In genomic region chr1:84375965-84376910, GRCh38 we compare ENCODE assay signal across 26 cellular contexts. TPM values are rescaled to one million over a fixed set of nuclear protein-coding genes. Genes with fewer than 3 reads are reported as not detected.
A peak's percentile ranks its signal among the peaks of the same experiment; 100 is the strongest.
DNase-seq lines count a peak whose midpoint lies in the region; ATAC-seq and TF ChIP-seq lines count a peak whose summit lies in the region.
"Had no signal": no experiment of that assay in that cellular context is flagged by ENCODE, and none has a peak within 500 bp of the region (broad histone marks: within the 10 kb centered on the region; RNA-seq: fewer than 3 reads in every experiment).

No MANE protein-coding gene starts in this region.

- no peaks in the 10 kb centered on the region for H3K27me3 ChIP-seq in fibroblast of lung (ENCODE audit: control insufficient read depth, insufficient read depth, low read length)
- no peaks in the 10 kb centered on the region for H3K27me3 ChIP-seq in CD8-positive, alpha-beta memory T cell (ENCODE audit: insufficient read depth, low read length, poor library complexity, severe bottlenecking)
- H3K27me3 ChIP-seq: BLaER1 treated with 17β-estradiol and CSF1 and Interleukin-3, amounts not matched to agents 10 nM and 100 nM had no signal

- no peaks in the 10 kb centered on the region for H4K20me1 ChIP-seq in fibroblast of lung (ENCODE audit: control insufficient read depth, extremely low read depth, insufficient read depth, low read length)
- H4K20me1 ChIP-seq: BLaER1 treated with 17β-estradiol and CSF1 and Interleukin-3, amounts not matched to agents 10 nM and 100 nM had no signal

- no peak overlapping the region for H3K9ac ChIP-seq in fibroblast of lung (ENCODE audit: insufficient read depth, low read length)
- H3K9ac ChIP-seq: BLaER1 treated with 17β-estradiol and CSF1 and Interleukin-3, amounts not matched to agents 10 nM and 100 nM had no signal

- no peaks in the 10 kb centered on the region for H3K36me3 Mint-ChIP-seq in stimulated activated naive CD8-positive, alpha-beta T cell treated with anti-CD3 and anti-CD28 coated beads, Interleukin-15, Interleukin-2, amounts not matched to agents 100 ng/mL and 50 ng/mL, for 24 hours (ENCODE audit: low read depth)
- no peaks in the 10 kb centered on the region for H3K36me3 Mint-ChIP-seq in activated T-cell treated with anti-CD3 and anti-CD28 coated beads, Interleukin-2, amount 50 U/mL, for 24 hours (ENCODE audit: low read depth)
- no peaks in the 10 kb centered on the region for H3K36me3 Mint-ChIP-seq in activated CD4-positive, alpha-beta T cell treated with anti-CD3 and anti-CD28 coated beads, Interleukin-2, amount 10 ng/mL, durations not matched to agents 7 days and 5 days (ENCODE audit: low read depth)
- no peaks in the 10 kb centered on the region for H3K36me3 Mint-ChIP-seq in CD8-positive, alpha-beta memory T cell
- H3K36me3 Mint-ChIP-seq in chondrocyte (ENCODE audit: low read depth), result no peaks in the 10 kb centered on the region

- TF ChIP-seq CTCF in fibroblast of lung (conservative IDR thresholded peaks at IDR 0.05 in 1 of 2, IDR thresholded peaks at IDR 0.05 in 1 of 2; ENCODE audit: low read depth in 1 of 2, low read length in 2 of 2), result no peak
- TF ChIP-seq CTCF in chondrocyte (IDR thresholded peaks at IDR 0.05), result no peak

- no peaks in the 10 kb centered on the region for H3K79me2 ChIP-seq in fibroblast of lung (ENCODE audit: control insufficient read depth, insufficient read depth, low read length)

- intact Hi-C loops in sciatic nerve (cut with DNase I), result no loop called here

- no peak for DNase-seq in stimulated activated naive CD8-positive, alpha-beta T cell treated with anti-CD3 and anti-CD28 coated beads, Interleukin-15, Interleukin-2, amounts not matched to agents 100 U/mL and 50 U/mL, for 24 hours
- DNase-seq in fibroblast of lung (ENCODE audit: low read depth in 2 of 2) (peak; percentile 33 to 42), sciatic nerve (ENCODE audit: low spot score) (no peak), chondrocyte (ENCODE audit: low spot score) (no peak)
- no peak for DNase-seq in activated T-cell treated with anti-CD3 and anti-CD28 coated beads, Interleukin-2, amount 50 U/mL, for 24 hours
- no peak for DNase-seq in activated CD4-positive, alpha-beta T cell treated with anti-CD3 and anti-CD28 coated beads, Interleukin-2, amount 10 ng/mL, durations not matched to agents 7 days and 5 days
- no peak for DNase-seq in CD8-positive, alpha-beta memory T cell
- DNase-seq: activated naive CD4-positive, alpha-beta T cell treated with anti-CD3 and anti-CD28 coated beads, Interleukin-2, amount 50 U/mL, for 16 hours; activated T-cell treated with anti-CD3 and anti-CD28 coated beads, Interleukin-2, amount 50 U/mL, for 72 hours; aorta; effector CD8-positive, alpha-beta T cell; EL; Karpas-422; left colon; mucosa of descending colon; NCI-H82; PC-3; SHP77 had no signal

- CTCF ChIA-PET in activated CD4-positive, alpha-beta T cell treated with anti-CD3 and anti-CD28 coated beads, Interleukin-2, amount 10 ng/mL, durations not matched to agents 7 days and 5 days (lab: Charles Lee), result interaction anchor here (0.6 kb wide), 1 partner anchor 8 kb away, joined by 3 read pairs; no protein-coding TSS in a partner anchor
- CTCF ChIA-PET in CD8-positive, alpha-beta memory T cell (lab: Charles Lee), result interaction anchor here (0.9 kb wide), 1 partner anchor 21 kb away, joined by 3 read pairs; no protein-coding TSS in a partner anchor

- ATAC-seq in stimulated activated naive CD8-positive, alpha-beta T cell treated with anti-CD3 and anti-CD28 coated beads, Interleukin-15, Interleukin-2, amounts not matched to agents 100 U/mL and 50 U/mL, for 24 hours, result no peak
- ATAC-seq in sciatic nerve, result peak; percentile 59
- ATAC-seq: activated T-cell treated with anti-CD3 and anti-CD28 coated beads, Interleukin-2, amount 50 U/mL, for 72 hours; left colon; mucosa of descending colon had no signal

- no peaks in the 10 kb centered on the region for H3K36me3 ChIP-seq in fibroblast of lung (ENCODE audit: control insufficient read depth, insufficient read depth, low read length)
- no peaks in the 10 kb centered on the region for H3K36me3 ChIP-seq in CD8-positive, alpha-beta memory T cell (ENCODE audit: insufficient read depth, low read length)
- H3K36me3 ChIP-seq: BLaER1 treated with 17β-estradiol and CSF1 and Interleukin-3, amounts not matched to agents 10 nM and 100 nM; prostate gland had no signal

- H3K27me3 Mint-ChIP-seq in stimulated activated naive CD8-positive, alpha-beta T cell treated with anti-CD3 and anti-CD28 coated beads, Interleukin-15, Interleukin-2, amounts not matched to agents 100 ng/mL and 50 ng/mL, for 24 hours, result no peaks in the 10 kb centered on the region
- no peaks in the 10 kb centered on the region for H3K27me3 Mint-ChIP-seq in activated T-cell treated with anti-CD3 and anti-CD28 coated beads, Interleukin-2, amount 50 U/mL, for 24 hours
- H3K27me3 Mint-ChIP-seq in activated CD4-positive, alpha-beta T cell treated with anti-CD3 and anti-CD28 coated beads, Interleukin-2, amount 10 ng/mL, durations not matched to agents 7 days and 5 days, result no peaks in the 10 kb centered on the region
- no peaks in the 10 kb centered on the region for H3K27me3 Mint-ChIP-seq in CD8-positive, alpha-beta memory T cell
- H3K27me3 Mint-ChIP-seq in chondrocyte (ENCODE audit: low read depth), result no peaks in the 10 kb centered on the region

- peak overlapping the region; percentile 14 for H3K27ac Mint-ChIP-seq in stimulated activated naive CD8-positive, alpha-beta T cell treated with anti-CD3 and anti-CD28 coated beads, Interleukin-15, Interleukin-2, amounts not matched to agents 100 ng/mL and 50 ng/mL, for 24 hours
- no peak overlapping the region for H3K27ac Mint-ChIP-seq in activated T-cell treated with anti-CD3 and anti-CD28 coated beads, Interleukin-2, amount 50 U/mL, for 24 hours
- no peak overlapping the region for H3K27ac Mint-ChIP-seq in activated CD4-positive, alpha-beta T cell treated with anti-CD3 and anti-CD28 coated beads, Interleukin-2, amount 10 ng/mL, durations not matched to agents 7 days and 5 days
- no peak overlapping the region for H3K27ac Mint-ChIP-seq in CD8-positive, alpha-beta memory T cell
- no peak overlapping the region for H3K27ac Mint-ChIP-seq in chondrocyte (ENCODE audit: unreplicated experiment)
- H3K27ac Mint-ChIP-seq: activated T-cell treated with anti-CD3 and anti-CD28 coated beads, Interleukin-2, amount 50 U/mL, for 72 hours had no signal

- H3K4me1 ChIP-seq in fibroblast of lung (ENCODE audit: control insufficient read depth, extremely low read depth, insufficient read depth, low read length), result peaks cover 20% of the 10 kb centered on the region
- no peaks in the 10 kb centered on the region for H3K4me1 ChIP-seq in CD8-positive, alpha-beta memory T cell (ENCODE audit: insufficient read depth, low read length)
- H3K4me1 ChIP-seq: BLaER1 treated with 17β-estradiol and CSF1 and Interleukin-3, amounts not matched to agents 10 nM and 100 nM; prostate gland had no signal

- H3K4me3 Mint-ChIP-seq in stimulated activated naive CD8-positive, alpha-beta T cell treated with anti-CD3 and anti-CD28 coated beads, Interleukin-15, Interleukin-2, amounts not matched to agents 100 ng/mL and 50 ng/mL, for 24 hours, result no peak overlapping the region
- no peak overlapping the region for H3K4me3 Mint-ChIP-seq in activated T-cell treated with anti-CD3 and anti-CD28 coated beads, Interleukin-2, amount 50 U/mL, for 24 hours
- no peak overlapping the region for H3K4me3 Mint-ChIP-seq in activated CD4-positive, alpha-beta T cell treated with anti-CD3 and anti-CD28 coated beads, Interleukin-2, amount 10 ng/mL, durations not matched to agents 7 days and 5 days
- H3K4me3 Mint-ChIP-seq in CD8-positive, alpha-beta memory T cell, result no peak overlapping the region
- no peak overlapping the region for H3K4me3 Mint-ChIP-seq in chondrocyte (ENCODE audit: unreplicated experiment)
- H3K4me3 Mint-ChIP-seq: activated T-cell treated with anti-CD3 and anti-CD28 coated beads, Interleukin-2, amount 50 U/mL, for 72 hours; neural crest cell had no signal

- H3K9me3 Mint-ChIP-seq in stimulated activated naive CD8-positive, alpha-beta T cell treated with anti-CD3 and anti-CD28 coated beads, Interleukin-15, Interleukin-2, amounts not matched to agents 100 ng/mL and 50 ng/mL, for 24 hours, result no peaks in the 10 kb centered on the region
- no peaks in the 10 kb centered on the region for H3K9me3 Mint-ChIP-seq in activated T-cell treated with anti-CD3 and anti-CD28 coated beads, Interleukin-2, amount 50 U/mL, for 24 hours
- H3K9me3 Mint-ChIP-seq in activated CD4-positive, alpha-beta T cell treated with anti-CD3 and anti-CD28 coated beads, Interleukin-2, amount 10 ng/mL, durations not matched to agents 7 days and 5 days, result no peaks in the 10 kb centered on the region
- H3K9me3 Mint-ChIP-seq in CD8-positive, alpha-beta memory T cell, result no peaks in the 10 kb centered on the region
- no peaks in the 10 kb centered on the region for H3K9me3 Mint-ChIP-seq in chondrocyte (ENCODE audit: low read depth)
- H3K9me3 Mint-ChIP-seq: neural crest cell had no signal

- POLR2A ChIA-PET in activated CD4-positive, alpha-beta T cell treated with anti-CD3 and anti-CD28 coated beads, Interleukin-2, amount 10 ng/mL, durations not matched to agents 7 days and 5 days (lab: Charles Lee), result interaction anchor here (0.6 kb wide), 1 partner anchor 25 kb away, joined by 3 read pairs; no protein-coding TSS in a partner anchor
- POLR2A ChIA-PET in CD8-positive, alpha-beta memory T cell (lab: Charles Lee), result no interaction called here

- H3K27ac ChIP-seq in fibroblast of lung (ENCODE audit: insufficient read depth, low read length), result no peak overlapping the region
- H3K27ac ChIP-seq in CD8-positive, alpha-beta memory T cell (ENCODE audit: low read depth, low read length), result no peak overlapping the region
- H3K27ac ChIP-seq: BLaER1 treated with 17β-estradiol and CSF1 and Interleukin-3, amounts not matched to agents 10 nM and 100 nM; prostate gland had no signal

- H3K4me1 Mint-ChIP-seq in stimulated activated naive CD8-positive, alpha-beta T cell treated with anti-CD3 and anti-CD28 coated beads, Interleukin-15, Interleukin-2, amounts not matched to agents 100 ng/mL and 50 ng/mL, for 24 hours (ENCODE audit: low read depth), result peaks cover 3% of the 10 kb centered on the region
- no peaks in the 10 kb centered on the region for H3K4me1 Mint-ChIP-seq in activated T-cell treated with anti-CD3 and anti-CD28 coated beads, Interleukin-2, amount 50 U/mL, for 24 hours (ENCODE audit: low read depth)
- H3K4me1 Mint-ChIP-seq in activated CD4-positive, alpha-beta T cell treated with anti-CD3 and anti-CD28 coated beads, Interleukin-2, amount 10 ng/mL, durations not matched to agents 7 days and 5 days, result no peaks in the 10 kb centered on the region
- no peaks in the 10 kb centered on the region for H3K4me1 Mint-ChIP-seq in CD8-positive, alpha-beta memory T cell
- H3K4me1 Mint-ChIP-seq in chondrocyte (ENCODE audit: low read depth), result peaks cover 6% of the 10 kb centered on the region
- H3K4me1 Mint-ChIP-seq: neural crest cell had no signal

- H3K4me2 ChIP-seq in fibroblast of lung (ENCODE audit: extremely low read depth, insufficient read depth, low read length), result no peak overlapping the region
- H3K4me2 ChIP-seq: BLaER1 treated with 17β-estradiol and CSF1 and Interleukin-3, amounts not matched to agents 10 nM and 100 nM had no signal

- no peak overlapping the region for H3K4me3 ChIP-seq in fibroblast of lung (replicated peaks in 1 of 4; ENCODE audit: control extremely low read depth in 1 of 4, insufficient read depth in 1 of 4, low read depth in 3 of 4, low read length in 4 of 4)
- H3K4me3 ChIP-seq in CD8-positive, alpha-beta memory T cell (ENCODE audit: low read length), result no peak overlapping the region
- H3K4me3 ChIP-seq: BLaER1 treated with 17β-estradiol and CSF1 and Interleukin-3, amounts not matched to agents 10 nM and 100 nM; mucosa of descending colon; prostate gland had no signal

- no peaks in the 10 kb centered on the region for H3K9me3 ChIP-seq in fibroblast of lung (ENCODE audit: control insufficient read depth, insufficient read depth, low read depth, low read length)
- no peaks in the 10 kb centered on the region for H3K9me3 ChIP-seq in CD8-positive, alpha-beta memory T cell (ENCODE audit: low read length)
- H3K9me3 ChIP-seq: BLaER1 treated with 17β-estradiol and CSF1 and Interleukin-3, amounts not matched to agents 10 nM and 100 nM; mucosa of descending colon; prostate gland had no signal

- no peak overlapping the region for H2AFZ ChIP-seq in fibroblast of lung (ENCODE audit: low read length)

RNA-seq across cellular contexts. Expression of gene DNASE2B, which starts 22.0 kb away (rescaled TPM):
- total RNA-seq in fibroblast of lung (not detected in 2 replicates), sciatic nerve (not detected), chondrocyte (not detected in 3 replicates)
- polyA plus RNA-seq in fibroblast of lung, result not detected in 2 replicates
- not detected in 2 replicates for polyA plus RNA-seq in fibroblast of lung (2012)
- not detected in 2 replicates for polyA minus RNA-seq in fibroblast of lung (ENCODE audit: low replicate concordance)
- total RNA-seq in activated CD4-positive, alpha-beta T cell treated with anti-CD3 and anti-CD28 coated beads, Interleukin-2, amount 10 ng/mL, durations not matched to agents 7 days and 5 days, result not detected
- not detected for total RNA-seq in CD8-positive, alpha-beta memory T cell
- polyA plus RNA-seq in CD8-positive, alpha-beta memory T cell, result not detected
- total RNA-seq: activated CD8-positive, alpha-beta memory T cell treated with anti-CD3 and anti-CD28 coated beads for 36 hours; activated T-cell treated with anti-CD3 and anti-CD28 coated beads, Interleukin-2, amount 50 U/mL, for 72 hours; aorta; HT1080; neural crest cell; PC-3; urinary bladder had no signal
- polyA plus RNA-seq: esophagus, urinary bladder had no signal

Comparison
In these comparisons a context has a peak if more than half of its experiments do, and no peak if none do; other contexts are left out.
1. DNase-seq: peak in fibroblast of lung (2 of 2); none in stimulated activated naive CD8-positive, alpha-beta T cell treated with anti-CD3 and anti-CD28 coated beads, Interleukin-15, Interleukin-2, amounts not matched to agents 100 U/mL and 50 U/mL, for 24 hours (single experiment), sciatic nerve (single experiment), activated T-cell treated with anti-CD3 and anti-CD28 coated beads, Interleukin-2, amount 50 U/mL, for 24 hours (single experiment), activated CD4-positive, alpha-beta T cell treated with anti-CD3 and anti-CD28 coated beads, Interleukin-2, amount 10 ng/mL, durations not matched to agents 7 days and 5 days (single experiment), CD8-positive, alpha-beta memory T cell (0 of 5) and chondrocyte (single experiment).